ENCODE assay signal across 8 cellular contexts in genomic region chr2:197707316-197708213, GRCh38. TPM values are rescaled to one million over a fixed set of nuclear protein-coding genes. Genes with fewer than 3 reads are reported as not detected.
A peak's percentile ranks its signal among the peaks of the same experiment; 100 is the strongest.
DNase-seq lines count a peak whose midpoint lies in the region; ATAC-seq and TF ChIP-seq lines count a peak whose summit lies in the region.

No MANE protein-coding gene starts in this region.

- DNase-seq in activated CD4-positive, alpha-beta T cell treated with anti-CD3 and anti-CD28 coated beads, Interleukin-2, amount 10 ng/mL, durations not matched to agents 24 days and 14 days = peak; percentile 63
- DNase-seq in activated CD4-positive, alpha-beta T cell treated with anti-CD3 and anti-CD28 coated beads, Interleukin-2, amount 50 U/mL, for 48 hours = no peak
- DNase-seq in SW480 (ENCODE audit: low spot score) = peak; percentile 54
- DNase-seq in esophagus squamous epithelium (lab: John Stamatoyannopoulos, UW) = no peak

- intact Hi-C loops in activated CD4-positive, alpha-beta T cell treated with anti-CD3 and anti-CD28 coated beads, Interleukin-2, amount 10 ng/mL, durations not matched to agents 24 days and 14 days (cut with micrococcal nuclease) = loop anchor here (1.0 to 10.0 kb wide), 5 partner anchors 70 to 587 kb away; no protein-coding TSS in a partner anchor
- intact Hi-C loops in esophagus squamous epithelium (cut with DNase I) = loop anchor here (10.0 kb wide), 1 partner anchor 193 kb away; the partner anchor contains the start of gene MOB4

- H4K20me1 ChIP-seq in KMS-11 (ENCODE audit: insufficient read depth) (peaks cover 31% of the 10 kb centered on the region), neural cell (ENCODE audit: insufficient read depth) (no peaks in the 10 kb centered on the region)

- peaks cover 35% of the 10 kb centered on the region for H3K4me1 Mint-ChIP-seq in activated CD4-positive, alpha-beta T cell treated with anti-CD3 and anti-CD28 coated beads, Interleukin-2, amount 10 ng/mL, durations not matched to agents 24 days and 14 days

- no peaks in the 10 kb centered on the region for H3F3A ChIP-seq in neural cell (ENCODE audit: insufficient read depth, low read length, poor library complexity, severe bottlenecking)

- H3K4me3 ChIP-seq in KMS-11 (IDR thresholded peaks at IDR 0.05; ENCODE audit: insufficient read depth, low read depth, low read length) (peak overlapping the region; percentile 81), esophagus squamous epithelium (peak overlapping the region in 3 of 4 donors; percentile 23 to 94 (median 75)), neural cell (ENCODE audit: low read length) (peak overlapping the region; percentile 87)

- 5 to 8% methylated on average over 4 of the region's 4 CpGs for WGBS in esophagus squamous epithelium, 2 donors

- no peak overlapping the region for H3K27ac Mint-ChIP-seq in activated CD4-positive, alpha-beta T cell treated with anti-CD3 and anti-CD28 coated beads, Interleukin-2, amount 10 ng/mL, durations not matched to agents 24 days and 14 days

- H3K27me3 ChIP-seq in KMS-11 (ENCODE audit: insufficient read depth, low read depth) (no peaks in the 10 kb centered on the region), esophagus squamous epithelium (no peaks in the 10 kb centered on the region), neural cell (ENCODE audit: insufficient read depth, low read depth, low read length) (no peaks in the 10 kb centered on the region)

- H3K27ac ChIP-seq in KMS-11 (no peak overlapping the region), esophagus squamous epithelium (peak overlapping the region in 1 of 4 donors; percentile 22), neural cell (ENCODE audit: low read length) (no peak overlapping the region)

- peaks cover 2% of the 10 kb centered on the region for H3K9me3 Mint-ChIP-seq in activated CD4-positive, alpha-beta T cell treated with anti-CD3 and anti-CD28 coated beads, Interleukin-2, amount 10 ng/mL, durations not matched to agents 24 days and 14 days

- no peaks in the 10 kb centered on the region for H3K9me3 ChIP-seq in esophagus squamous epithelium
- H3K9me3 ChIP-seq in neural cell (ENCODE audit: low read length) = no peaks in the 10 kb centered on the region

- H3K9me2 ChIP-seq in neural cell (ENCODE audit: insufficient read depth, low read length) = no peaks in the 10 kb centered on the region

- peak overlapping the region; percentile 85 for H3K4me3 Mint-ChIP-seq in activated CD4-positive, alpha-beta T cell treated with anti-CD3 and anti-CD28 coated beads, Interleukin-2, amount 10 ng/mL, durations not matched to agents 24 days and 14 days

- H3K4me1 ChIP-seq in KMS-11 (ENCODE audit: low read depth, poor library complexity, severe bottlenecking) (peaks cover 40% of the 10 kb centered on the region), esophagus squamous epithelium (peaks cover 21 to 54% (median 25%) of the 10 kb centered on the region in 3 donors)

- H3K4me2 ChIP-seq in KMS-11 = peak overlapping the region; percentile 40
- H3K4me2 ChIP-seq in neural cell (ENCODE audit: low read length) = peak overlapping the region; percentile 70

- TF ChIP-seq CTCF in KMS-11 (conservative IDR thresholded peaks at IDR 0.05; ENCODE audit: low read depth, low read length) (peak; percentile 72), esophagus squamous epithelium (IDR thresholded peaks at IDR 0.05) (peak; percentile 45 to 75 (median 68)), neural cell (IDR thresholded peaks at IDR 0.05; ENCODE audit: poor library complexity, severe bottlenecking) (peak; percentile 78)

- TF ChIP-seq EP300 in neural cell (conservative IDR thresholded peaks at IDR 0.05; ENCODE audit: poor library complexity, severe bottlenecking) = no peak

- H2AFZ ChIP-seq in KMS-11 (ENCODE audit: low read depth) (no peak overlapping the region), neural cell (ENCODE audit: low read depth, low read length) (no peak overlapping the region)

- TF ChIP-seq RAD21 in neural cell (conservative IDR thresholded peaks at IDR 0.05) = peak; percentile 68

- H3K27me3 Mint-ChIP-seq in activated CD4-positive, alpha-beta T cell treated with anti-CD3 and anti-CD28 coated beads, Interleukin-2, amount 10 ng/mL, durations not matched to agents 24 days and 14 days = peaks cover 4% of the 10 kb centered on the region

- H3K79me2 ChIP-seq in KMS-11 (ENCODE audit: insufficient read depth, low read depth) (peaks cover 51% of the 10 kb centered on the region), neural cell (replicated peaks; ENCODE audit: insufficient read depth, low read length) (peaks cover 13% of the 10 kb centered on the region)

- peaks cover 40% of the 10 kb centered on the region for H3K36me3 Mint-ChIP-seq in activated CD4-positive, alpha-beta T cell treated with anti-CD3 and anti-CD28 coated beads, Interleukin-2, amount 10 ng/mL, durations not matched to agents 24 days and 14 days (ENCODE audit: low read depth)

- H3K9ac ChIP-seq in KMS-11 = peak overlapping the region; percentile 76; the same call in 1 of the 2 replicates
- no peak overlapping the region for H3K9ac ChIP-seq in neural cell (ENCODE audit: low read length)

- TF ChIP-seq POLR2A in esophagus squamous epithelium (IDR thresholded peaks at IDR 0.05) = no peak

- H3K36me3 ChIP-seq in KMS-11 (ENCODE audit: insufficient read depth) = no peaks in the 10 kb centered on the region
- H3K36me3 ChIP-seq in esophagus squamous epithelium = peaks cover 0 to 25% (median 0%) of the 10 kb centered on the region in 3 donors
- no peaks in the 10 kb centered on the region for H3K36me3 ChIP-seq in neural cell (ENCODE audit: insufficient read depth, low read length)

- ATAC-seq in HG02840 (IDR thresholded peaks at IDR 0.05; ENCODE audit: low FRiP score, unreplicated experiment) (no peak), HG03442 (IDR thresholded peaks at IDR 0.05; ENCODE audit: unreplicated experiment) (no peak)

TF ChIP-seq in neural cell, 6 proteins besides CTCF, POLR2A, EP300 and RAD21:
- peak; percentile 74 for TF ChIP-seq SMC3 (conservative IDR thresholded peaks at IDR 0.05; ENCODE audit: poor library complexity)
- no peak for TF ChIP-seq TAF1 (IDR thresholded peaks at IDR 0.05; ENCODE audit: low read depth)

RNA-seq across cellular contexts. Expression of gene MARS2, which starts 2.4 kb away (rescaled TPM):
- 23.1 and 23.2 TPM in 2 replicates for total RNA-seq in activated CD4-positive, alpha-beta T cell treated with anti-CD3 and anti-CD28 coated beads, Interleukin-2, amount 10 ng/mL, durations not matched to agents 24 days and 14 days
- total RNA-seq in esophagus squamous epithelium = 10 to 100 TPM in 3 of 4 donors, 1 to 10 TPM in 1; 9.9 to 14.5 (median 12.3) TPM
- 3.8 and 5.1 TPM in 2 replicates for polyA plus RNA-seq in neural cell
- polyA minus RNA-seq in neural cell = 14.0 and 14.1 TPM in 2 replicates

RNA-seq across cellular contexts. Expression of gene RFTN2, which starts 32.2 kb away (rescaled TPM):
- total RNA-seq in activated CD4-positive, alpha-beta T cell treated with anti-CD3 and anti-CD28 coated beads, Interleukin-2, amount 10 ng/mL, durations not matched to agents 24 days and 14 days = not detected in 2 replicates
- total RNA-seq in esophagus squamous epithelium = 1 to 10 TPM in 3 of 4 donors, not detected in 1; 1.4 to 7.4 (median 2.7) TPM
- 0.06 TPM in 2 replicates for polyA plus RNA-seq in neural cell
- 0.35 and 0.49 TPM in 2 replicates for polyA minus RNA-seq in neural cell

Comparison
In these comparisons a context has a peak if more than half of its experiments do, and no peak if none do; other contexts are left out.
1. DNase-seq: peak in activated CD4-positive, alpha-beta T cell treated with anti-CD3 and anti-CD28 coated beads, Interleukin-2, amount 10 ng/mL, durations not matched to agents 24 days and 14 days (single experiment) and SW480 (single experiment); none in activated CD4-positive, alpha-beta T cell treated with anti-CD3 and anti-CD28 coated beads, Interleukin-2, amount 50 U/mL, for 48 hours (0 of 2) and esophagus squamous epithelium (single experiment).
2. Peak in every context shown above with its lines, with median percentiles within 50 percentile points of each other: H3K4me3 ChIP-seq and CTCF ChIP-seq.